Comparison of ENCODE assay signal across 8 cellular contexts in the genomic region with DNA sequence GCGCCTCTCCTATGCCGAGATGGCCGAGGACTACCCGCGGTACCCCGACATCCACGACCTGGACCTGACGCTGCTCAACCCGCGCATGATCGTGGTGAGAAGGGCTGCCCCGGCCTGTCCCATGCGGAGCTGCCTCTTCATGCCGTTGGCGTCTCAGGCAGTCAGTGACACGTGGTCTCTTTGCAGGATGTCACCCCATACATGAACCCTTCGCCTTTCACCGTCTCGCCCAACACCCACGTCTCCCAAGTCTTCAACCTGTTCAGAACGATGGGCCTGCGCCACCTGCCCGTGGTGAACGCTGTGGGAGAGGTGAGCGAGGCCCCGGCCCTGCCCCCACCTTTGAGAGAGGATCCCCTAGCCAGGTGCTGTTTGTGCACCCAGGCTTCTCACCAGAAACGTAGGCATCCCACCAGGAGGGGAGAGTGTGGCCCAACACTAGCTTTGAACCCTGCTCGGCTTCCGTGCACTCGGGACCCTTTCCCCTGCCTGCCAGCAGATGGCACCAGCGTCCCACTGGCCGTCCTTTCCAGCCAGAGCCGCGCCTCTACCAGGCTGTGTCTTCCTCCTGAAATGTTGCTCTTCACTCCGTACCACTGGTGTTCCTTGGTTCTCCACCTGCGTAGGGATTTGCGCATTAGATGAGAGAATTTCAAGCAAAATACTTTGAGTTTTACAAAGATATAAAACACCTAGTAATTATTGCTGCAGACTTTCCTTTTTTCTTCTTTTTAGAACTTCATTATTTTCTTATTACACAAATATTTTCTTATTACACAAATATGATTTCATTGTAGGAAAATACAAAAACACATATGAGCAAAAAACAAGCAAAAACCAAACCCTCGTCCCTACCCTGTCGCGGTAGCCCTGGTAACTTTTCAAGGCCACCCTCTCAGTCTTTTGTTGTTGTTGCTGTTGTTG. TPM values are rescaled to one million over a fixed set of nuclear protein-coding genes. Genes with fewer than 3 reads are reported as not detected.
DNase-seq lines count a peak whose midpoint lies in the region; ATAC-seq and TF ChIP-seq lines count a peak whose summit lies in the region.

No MANE protein-coding gene starts in this region.

- TF ChIP-seq CTCF in WERI-Rb-1 (IDR thresholded peaks at IDR 0.05; ENCODE audit: low read depth, low read length): peak; percentile 99
- peak; percentile 96 to 99 for TF ChIP-seq CTCF in brain (conservative IDR thresholded peaks at IDR 0.05)

- H3K27me3 Mint-ChIP-seq in brain: no peaks in the 10 kb centered on the region

- H3K4me3 Mint-ChIP-seq in brain: no peak overlapping the region

- H3K4me1 Mint-ChIP-seq in brain: peaks cover 30% of the 10 kb centered on the region

- H3K36me3 ChIP-seq in WERI-Rb-1: peaks cover 85% of the 10 kb centered on the region

- no peaks in the 10 kb centered on the region for H3K9me3 ChIP-seq in WERI-Rb-1 (ENCODE audit: severe bottlenecking)

- ATAC-seq in GM21447 (IDR thresholded peaks at IDR 0.05; ENCODE audit: unreplicated experiment): no peak

- no peaks in the 10 kb centered on the region for H3K9me3 Mint-ChIP-seq in brain

- no peaks in the 10 kb centered on the region for H3K27me3 ChIP-seq in WERI-Rb-1 (ENCODE audit: insufficient read depth, low read depth, severe bottlenecking)

- peak; percentile 44 for DNase-seq in NCI-H748 (lab: John Stamatoyannopoulos, UW; ENCODE audit: unreplicated experiment)
- no peak for DNase-seq in NCI-H748 treated with DMSO at 0.1 percent for 48 hours (lab: John Stamatoyannopoulos, UW)
- peak; percentile 71 for DNase-seq in NCI-H2107 (lab: John Stamatoyannopoulos, UW)
- peak; percentile 67 for DNase-seq in WERI-Rb-1
- peak; percentile 96 for DNase-seq in iPS-NIHi7 (ENCODE audit: extremely low spot score)
- peak; percentile 60 to 67 for DNase-seq in stimulated activated CD4-positive, alpha-beta T cell treated with anti-CD3 and anti-CD28 coated beads, Interleukin-15, amount 100 ng/mL, for 1 hour (ENCODE audit: low read depth in 1 of 2, low spot score in 1 of 2)

- H3K27ac ChIP-seq in WERI-Rb-1: no peak overlapping the region

- peaks cover 60% of the 10 kb centered on the region for H3K36me3 Mint-ChIP-seq in brain

- H3K27ac Mint-ChIP-seq in brain: peak overlapping the region in 3 of 5 experiments; percentile 51 to 87 (median 77)

- H3K4me3 ChIP-seq in WERI-Rb-1 (ENCODE audit: low read depth, low read length): no peak overlapping the region

RNA-seq across cellular contexts. Expression of a gene that starts 9.0 kb away (rescaled TPM):
- polyA plus RNA-seq in brain (ENCODE audit: insufficient read depth, low read depth, low replicate concordance): 10.0 TPM

RNA-seq across cellular contexts. Expression of a gene that starts 20.1 kb away (rescaled TPM):
- 0.56 TPM for polyA plus RNA-seq in brain (ENCODE audit: insufficient read depth, low read depth, low replicate concordance)

RNA-seq across cellular contexts. Expression of a gene that starts 32.6 kb away (rescaled TPM):
- polyA plus RNA-seq in brain (ENCODE audit: insufficient read depth, low read depth, low replicate concordance): 16.6 TPM

RNA-seq across cellular contexts. Expression of a gene that starts 32.8 kb away (rescaled TPM):
- 13.4 TPM for polyA plus RNA-seq in brain (ENCODE audit: insufficient read depth, low read depth, low replicate concordance)
